Comparison of ENCODE assay signal across 2 cellular contexts in the genomic region with DNA sequence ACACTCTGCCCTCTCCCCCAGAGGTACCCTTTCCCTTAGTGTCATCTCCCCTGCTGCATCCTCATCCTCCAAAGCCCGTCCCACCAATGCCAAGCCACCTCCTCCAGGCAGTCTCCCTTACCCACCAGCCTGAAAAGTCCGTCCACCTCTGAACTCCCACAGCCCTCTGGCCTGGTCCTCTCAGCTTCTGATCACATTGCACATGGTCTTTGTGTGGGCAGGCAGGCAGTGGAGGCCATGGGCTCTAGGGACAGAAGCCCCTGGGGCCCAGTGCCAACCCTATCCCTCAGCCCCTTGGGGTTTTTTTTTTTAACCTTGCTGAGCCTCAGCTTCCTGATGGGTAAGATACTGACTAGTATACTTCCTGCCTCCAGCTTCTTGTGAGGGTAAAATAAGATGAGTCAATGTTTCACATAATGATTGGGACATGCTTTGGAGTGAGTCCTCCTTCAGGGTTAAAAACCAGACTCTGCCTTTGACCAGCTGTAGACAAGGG.
TF ChIP-seq lines count a peak whose summit lies in the region.

No MANE protein-coding gene starts in this region.

TF ChIP-seq in IMR-90, 13 proteins besides CTCF, POLR2A, EP300 and RAD21:
- TF ChIP-seq FOS (IDR thresholded peaks at IDR 0.05; ENCODE audit: low read depth, low read length): peak; percentile 44; the same call in 1 of the 2 replicates
- TF ChIP-seq, protein P1, sequence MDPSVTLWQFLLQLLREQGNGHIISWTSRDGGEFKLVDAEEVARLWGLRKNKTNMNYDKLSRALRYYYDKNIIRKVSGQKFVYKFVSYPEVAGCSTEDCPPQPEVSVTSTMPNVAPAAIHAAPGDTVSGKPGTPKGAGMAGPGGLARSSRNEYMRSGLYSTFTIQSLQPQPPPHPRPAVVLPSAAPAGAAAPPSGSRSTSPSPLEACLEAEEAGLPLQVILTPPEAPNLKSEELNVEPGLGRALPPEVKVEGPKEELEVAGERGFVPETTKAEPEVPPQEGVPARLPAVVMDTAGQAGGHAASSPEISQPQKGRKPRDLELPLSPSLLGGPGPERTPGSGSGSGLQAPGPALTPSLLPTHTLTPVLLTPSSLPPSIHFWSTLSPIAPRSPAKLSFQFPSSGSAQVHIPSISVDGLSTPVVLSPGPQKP (IDR thresholded peaks at IDR 0.05; ENCODE audit: borderline replicate concordance, low read depth, low read length): no peak
- peak; percentile 26 for TF ChIP-seq RCOR1 (IDR thresholded peaks at IDR 0.05; ENCODE audit: insufficient replicate concordance, low read length)
- no peak for TF ChIP-seq MAZ (IDR thresholded peaks at IDR 0.05; ENCODE audit: borderline replicate concordance, low read depth, low read length)
- no peak for TF ChIP-seq RFX5 (IDR thresholded peaks at IDR 0.05; ENCODE audit: low read depth, low read length)
- no peak for TF ChIP-seq SMC3 (IDR thresholded peaks at IDR 0.05; ENCODE audit: low read depth, low read length)
- no peak for TF ChIP-seq NFE2L2 (IDR thresholded peaks at IDR 0.05; ENCODE audit: low read depth, low read length)
- no peak for TF ChIP-seq MXI1 (IDR thresholded peaks at IDR 0.05; ENCODE audit: borderline replicate concordance, low read depth, low read length)
- TF ChIP-seq CEBPB (IDR thresholded peaks at IDR 0.05; ENCODE audit: low read depth, low read length): peak; percentile 93
- peak; percentile 17; the same call in 1 of the 2 replicates for TF ChIP-seq MAFK (IDR thresholded peaks at IDR 0.05; ENCODE audit: low read depth, low read length)

TF ChIP-seq in GM12878, 131 proteins besides CTCF, POLR2A, EP300 and RAD21:
- TF ChIP-seq SP1 (IDR thresholded peaks at IDR 0.05; ENCODE audit: low read depth, low read length) (no peak), FOXK2 (IDR thresholded peaks at IDR 0.05) (no peak), SIX5 (IDR thresholded peaks at IDR 0.05; ENCODE audit: low read depth, low read length, severe bottlenecking) (no peak), CHD4 (IDR thresholded peaks at IDR 0.05) (no peak), KAT2A (conservative IDR thresholded peaks at IDR 0.05; ENCODE audit: control insufficient read depth, low read depth, low read length) (no peak), ZSCAN29 (IDR thresholded peaks at IDR 0.05) (no peak), RELA (IDR thresholded peaks at IDR 0.05; ENCODE audit: borderline replicate concordance, partially characterized antibody) (no peak), NFIC (IDR thresholded peaks at IDR 0.05; ENCODE audit: low read depth, low read length) (no peak), STAT3 (IDR thresholded peaks at IDR 0.05; ENCODE audit: low read depth, low read length) (no peak), PML (IDR thresholded peaks at IDR 0.05; ENCODE audit: low read length) (no peak)
- TF ChIP-seq, protein P2, sequence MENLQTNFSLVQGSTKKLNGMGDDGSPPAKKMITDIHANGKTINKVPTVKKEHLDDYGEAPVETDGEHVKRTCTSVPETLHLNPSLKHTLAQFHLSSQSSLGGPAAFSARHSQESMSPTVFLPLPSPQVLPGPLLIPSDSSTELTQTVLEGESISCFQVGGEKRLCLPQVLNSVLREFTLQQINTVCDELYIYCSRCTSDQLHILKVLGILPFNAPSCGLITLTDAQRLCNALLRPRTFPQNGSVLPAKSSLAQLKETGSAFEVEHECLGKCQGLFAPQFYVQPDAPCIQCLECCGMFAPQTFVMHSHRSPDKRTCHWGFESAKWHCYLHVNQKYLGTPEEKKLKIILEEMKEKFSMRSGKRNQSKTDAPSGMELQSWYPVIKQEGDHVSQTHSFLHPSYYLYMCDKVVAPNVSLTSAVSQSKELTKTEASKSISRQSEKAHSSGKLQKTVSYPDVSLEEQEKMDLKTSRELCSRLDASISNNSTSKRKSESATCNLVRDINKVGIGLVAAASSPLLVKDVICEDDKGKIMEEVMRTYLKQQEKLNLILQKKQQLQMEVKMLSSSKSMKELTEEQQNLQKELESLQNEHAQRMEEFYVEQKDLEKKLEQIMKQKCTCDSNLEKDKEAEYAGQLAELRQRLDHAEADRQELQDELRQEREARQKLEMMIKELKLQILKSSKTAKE (IDR thresholded peaks at IDR 0.05; ENCODE audit: low read depth, poor library complexity, severe bottlenecking): no peak
- TF ChIP-seq, protein P1 (IDR thresholded peaks at IDR 0.05; ENCODE audit: low read depth, low read length): no peak
